In the genomic region with DNA sequence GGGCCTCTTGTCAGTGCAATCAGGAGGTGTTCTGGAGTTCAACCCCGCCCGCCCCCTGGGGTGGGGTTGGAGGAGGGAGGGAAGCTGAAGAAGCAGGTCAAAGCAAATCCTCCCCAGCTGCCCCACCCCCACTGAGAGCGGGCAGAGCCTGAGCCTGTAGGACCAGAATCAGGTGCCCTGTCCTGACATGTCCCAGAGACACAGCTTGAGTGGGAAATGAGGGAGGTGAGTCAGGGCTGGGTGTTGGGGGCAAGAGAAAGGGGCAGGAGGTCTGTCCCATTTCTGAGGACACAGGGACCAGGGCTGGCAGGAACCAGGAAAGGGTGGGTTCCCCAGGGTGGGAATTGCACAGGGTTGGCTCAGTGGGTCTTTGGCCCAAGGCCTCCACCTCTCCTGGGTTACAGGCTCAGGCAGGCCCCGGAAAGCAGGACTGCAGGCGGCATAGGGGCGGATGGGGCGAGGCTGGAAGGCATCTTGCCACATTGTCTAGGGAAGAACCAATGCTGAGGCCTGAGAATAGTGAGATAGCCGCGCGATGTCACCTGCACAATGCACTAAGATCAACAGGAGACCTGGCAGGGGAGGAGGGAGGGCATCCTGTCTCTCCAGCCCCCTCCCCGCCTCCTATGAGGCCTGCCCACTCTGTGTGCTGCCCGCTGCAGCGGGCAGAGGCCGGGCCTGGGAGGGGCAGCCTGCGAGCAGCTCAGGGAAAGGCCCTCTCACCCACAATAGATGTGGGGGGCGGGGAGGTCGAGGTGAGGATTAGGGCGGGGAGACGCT, we compare ENCODE assay signal across 17 cellular contexts. TPM values are rescaled to one million over a fixed set of nuclear protein-coding genes. Genes with fewer than 3 reads are reported as not detected.
DNase-seq lines count a peak whose midpoint lies in the region; ATAC-seq and TF ChIP-seq lines count a peak whose summit lies in the region.
"Had no signal": no experiment of that assay in that cellular context is flagged by ENCODE, and none has a peak within 500 bp of the region (broad histone marks: within the 10 kb centered on the region; RNA-seq: fewer than 3 reads in every experiment).

No MANE protein-coding gene starts in this region.

- no peak overlapping the region for H3K4me3 Mint-ChIP-seq in WTC11
- H3K4me3 Mint-ChIP-seq: activated naive CD8-positive, alpha-beta T cell; stimulated activated naive B cell treated with anti-CD40 and anti-IgM and Interleukin-4, amounts not matched to agents 10 μg/mL and 1 μg/mL and 100 μg/mL, for 72 hours had no signal

- in situ Hi-C loops in GM13977 (cut with MboI; ENCODE audit: low pct_unique_long_range_greater_than_20kb, low sequenced_read_pairs, unreplicated experiment), result no loop called here

- H3K18ac ChIP-seq in mesenchymal stem cell (ENCODE audit: low read depth in 1 of 2, low read length in 2 of 2), result peak overlapping the region; percentile 54 to 55

- H2BK120ac ChIP-seq in mesenchymal stem cell (ENCODE audit: low read depth, low read length), result peak overlapping the region; percentile 77

- H3K36me3 ChIP-seq in Loucy (ENCODE audit: insufficient read depth, low read length), result no peaks in the 10 kb centered on the region; the same call in 1 of the 2 replicates
- no peaks in the 10 kb centered on the region for H3K36me3 ChIP-seq in mesenchymal stem cell (ENCODE audit: control insufficient read depth in 1 of 2, insufficient read depth in 2 of 2, low read depth in 1 of 2, low read length in 2 of 2)
- no peaks in the 10 kb centered on the region for H3K36me3 ChIP-seq in heart right ventricle

- H3K4ac ChIP-seq in mesenchymal stem cell (ENCODE audit: low read depth in 1 of 2, low read length in 2 of 2), result no peak overlapping the region

- peak overlapping the region in 1 of 2 experiments; percentile 18 for H3K14ac ChIP-seq in mesenchymal stem cell (ENCODE audit: low read length in 2 of 2)

- peaks cover 90% of the 10 kb centered on the region for H3K79me2 ChIP-seq in Loucy (ENCODE audit: insufficient read depth, low read length)

- no peaks in the 10 kb centered on the region for H3K27me3 Mint-ChIP-seq in WTC11 (ENCODE audit: low read depth)
- H3K27me3 Mint-ChIP-seq: activated naive CD8-positive, alpha-beta T cell; progenitor cell of endocrine pancreas; stimulated activated naive B cell treated with anti-CD40 and anti-IgM and Interleukin-4, amounts not matched to agents 10 μg/mL and 1 μg/mL and 100 μg/mL, for 72 hours had no signal

- H2BK5ac ChIP-seq in mesenchymal stem cell (ENCODE audit: low read depth, low read length, poor library complexity, severe bottlenecking), result no peak overlapping the region

- no peak overlapping the region for H3K27ac ChIP-seq in mesenchymal stem cell (ENCODE audit: low read length, poor library complexity, severe bottlenecking)
- peak overlapping the region in 1 of 10 donors; percentile 69 for H3K27ac ChIP-seq in heart right ventricle
- H3K27ac ChIP-seq in caudate nucleus (ENCODE audit: low read depth, low read length), result no peak overlapping the region

- no peaks in the 10 kb centered on the region for H3K9me3 ChIP-seq in Loucy (ENCODE audit: insufficient read depth, low read depth, low read length)
- no peaks in the 10 kb centered on the region for H3K9me3 ChIP-seq in mesenchymal stem cell (ENCODE audit: control insufficient read depth, low read length)
- no peaks in the 10 kb centered on the region for H3K9me3 ChIP-seq in heart right ventricle

- no peaks in the 10 kb centered on the region for H3K36me3 Mint-ChIP-seq in WTC11
- H3K36me3 Mint-ChIP-seq: activated naive CD8-positive, alpha-beta T cell; stimulated activated naive B cell treated with anti-CD40 and anti-IgM and Interleukin-4, amounts not matched to agents 10 μg/mL and 1 μg/mL and 100 μg/mL, for 72 hours had no signal

- H3K9me2 ChIP-seq in Loucy (replicated peaks; ENCODE audit: low read depth, low read length), result no peaks in the 10 kb centered on the region

- no peaks in the 10 kb centered on the region for H3K9me3 Mint-ChIP-seq in WTC11
- H3K9me3 Mint-ChIP-seq: stimulated activated naive B cell treated with anti-CD40 and anti-IgM and Interleukin-4, amounts not matched to agents 10 μg/mL and 1 μg/mL and 100 μg/mL, for 72 hours had no signal

- H3K4me2 ChIP-seq in Loucy (ENCODE audit: low read depth, low read length, poor library complexity, severe bottlenecking) (peak overlapping the region; percentile 84), mesenchymal stem cell (ENCODE audit: low read length, poor library complexity, severe bottlenecking) (no peak overlapping the region)

- H4K8ac ChIP-seq in mesenchymal stem cell (ENCODE audit: low read length), result peak overlapping the region; percentile 67

- H3K27me3 ChIP-seq in Loucy (ENCODE audit: insufficient read depth, low read length, poor library complexity, severe bottlenecking) (no peaks in the 10 kb centered on the region), mesenchymal stem cell (ENCODE audit: control insufficient read depth in 1 of 2, insufficient read depth in 1 of 2, low read length in 2 of 2) (no peaks in the 10 kb centered on the region), heart right ventricle (no peaks in the 10 kb centered on the region)

- H3K9ac ChIP-seq in Loucy (ENCODE audit: low read depth, low read length, poor library complexity, severe bottlenecking) (peak overlapping the region; percentile 77), mesenchymal stem cell (ENCODE audit: low read length) (no peak overlapping the region)

- peak overlapping the region; percentile 30 to 63 for H2BK12ac ChIP-seq in mesenchymal stem cell (ENCODE audit: low read length in 2 of 2)

- H3K4me1 ChIP-seq in Loucy (ENCODE audit: insufficient read depth, low read length, poor library complexity, severe bottlenecking) (peaks cover 76% of the 10 kb centered on the region), mesenchymal stem cell (ENCODE audit: control insufficient read depth, insufficient read depth, low read depth, low read length) (peaks cover 27% of the 10 kb centered on the region), heart right ventricle (peaks cover 12 to 57% (median 34%) of the 10 kb centered on the region in 9 donors)

- intact Hi-C loops in heart right ventricle (cut with DNase I), result no loop called here

- H3K4me1 Mint-ChIP-seq in WTC11, result peaks cover 68% of the 10 kb centered on the region

- peak overlapping the region; percentile 26 for H2BK15ac ChIP-seq in mesenchymal stem cell (ENCODE audit: low read depth, poor library complexity, severe bottlenecking)

- CTCF ChIA-PET in WTC11 (lab: Charles Lee), result interaction anchor here (1.5 to 9.0 kb wide), 3 partner anchors 10 to 33 kb away, joined by 7 to 66 read pairs (median 16); a partner anchor contains a TSS

- ATAC-seq in WTC11 (peak; percentile 43), heart right ventricle (no peak)
- ATAC-seq: stimulated activated naive B cell treated with anti-CD40 and anti-IgM and Interleukin-4, amounts not matched to agents 10 μg/mL and 1 μg/mL and 100 μg/mL, for 72 hours had no signal

- peak overlapping the region; percentile 41 for H3K27ac Mint-ChIP-seq in WTC11
- H3K27ac Mint-ChIP-seq: activated naive CD8-positive, alpha-beta T cell; progenitor cell of endocrine pancreas; stimulated activated naive B cell treated with anti-CD40 and anti-IgM and Interleukin-4, amounts not matched to agents 10 μg/mL and 1 μg/mL and 100 μg/mL, for 72 hours had no signal

- H3K4me3 ChIP-seq in Loucy (ENCODE audit: low read length, poor library complexity, severe bottlenecking) (no peak overlapping the region), mesenchymal stem cell (ENCODE audit: insufficient read depth in 1 of 2, low read depth in 1 of 2, low read length in 2 of 2) (no peak overlapping the region), heart right ventricle (no peak overlapping the region)

- H2AFZ ChIP-seq in Loucy (ENCODE audit: low read length), result no peak overlapping the region
- H2AFZ ChIP-seq in mesenchymal stem cell (ENCODE audit: low read depth, low read length), result no peak overlapping the region

- no peak overlapping the region for H4K91ac ChIP-seq in mesenchymal stem cell (ENCODE audit: low read length)

- 88% methylated on average over 15 of the region's 19 CpGs for whole genome bisulfite sequencing in mesenchymal stem cell
- 89 to 92% methylated on average over 19 of the region's 19 CpGs for WGBS in heart right ventricle, 2 donors

- no peaks in the 10 kb centered on the region for H4K20me1 ChIP-seq in Loucy (ENCODE audit: insufficient read depth, low read length, poor library complexity, severe bottlenecking)

- H3K23ac ChIP-seq in mesenchymal stem cell (ENCODE audit: low read length in 2 of 2), result peak overlapping the region in 1 of 2 experiments; percentile 34

- DNase-seq in DMS153 (lab: John Stamatoyannopoulos, UW) (peak; percentile 79), WTC11 (ENCODE audit: low spot score) (no peak), mesenchymal stem cell (no peak), SIG-M5 (lab: John Stamatoyannopoulos, UW) (no peak), heart right ventricle (no peak), caudate nucleus (lab: John Stamatoyannopoulos, UW) (no peak), GM13977 (ENCODE audit: low spot score) (no peak)
- DNase-seq: cerebellar nuclear complex; EL; KG1; midbrain; SHP77; stimulated activated CD4-positive, alpha-beta T cell treated with anti-CD3 and anti-CD28 coated beads, Interleukin-2, amount 100 ng/mL, for 24 hours; stimulated activated naive B cell treated with anti-CD40 and anti-IgM and Interleukin-4, amounts not matched to agents 10 μg/mL and 1 μg/mL and 100 μg/mL, for 72 hours had no signal

- POLR2A ChIA-PET in WTC11 (lab: Charles Lee), result no interaction called here

- TF ChIP-seq CTCF in Loucy (conservative IDR thresholded peaks at IDR 0.05; ENCODE audit: low read length), result no peak
- TF ChIP-seq CTCF in WTC11 (IDR thresholded peaks at IDR 0.05), result no peak
- no peak for TF ChIP-seq CTCF in heart right ventricle (IDR thresholded peaks at IDR 0.05)
- no peak for TF ChIP-seq CTCF in GM13977 (IDR thresholded peaks at IDR 0.05; ENCODE audit: extremely low read depth, insufficient read depth, missing control alignments)

- peaks cover 9% of the 10 kb centered on the region for H3F3A ChIP-seq in Loucy (ENCODE audit: low read depth)

- H3K79me1 ChIP-seq in mesenchymal stem cell (replicated peaks; ENCODE audit: low read length, poor library complexity, severe bottlenecking), result peaks cover 26% of the 10 kb centered on the region

- H2AK5ac ChIP-seq in mesenchymal stem cell (ENCODE audit: low read length, severe bottlenecking), result peak overlapping the region; percentile 38

TF ChIP-seq in WTC11, 78 proteins besides CTCF, POLR2A, EP300 and RAD21 (continues in another document):
- TF ChIP-seq EMX1 (CRISPR knock-in tag; IDR thresholded peaks at IDR 0.05) (no peak), ZNF671 (CRISPR knock-in tag; IDR thresholded peaks at IDR 0.05) (no peak)

RNA-seq across cellular contexts. Expression of a gene that starts 32.4 kb away (rescaled TPM):
- 68.4 to 86.2 TPM (median 69.5 TPM) in 3 replicates for total RNA-seq in WTC11 (2021)
- polyA plus RNA-seq in mesenchymal stem cell (2013, experiment 1 of 2), result 9.7 TPM
- polyA plus RNA-seq in mesenchymal stem cell (2013, experiment 2 of 2), result 10.0 TPM
- total RNA-seq in heart right ventricle, result 10 to 100 TPM in 6 of 10 donors, 1 to 10 TPM in 4; 6.6 to 22.8 (median 11.6) TPM
- polyA plus RNA-seq in heart right ventricle, result 1 to 10 TPM; 4.0 to 4.4 TPM
